Comparison of ENCODE assay signal across 29 cellular contexts in the genomic region with DNA sequence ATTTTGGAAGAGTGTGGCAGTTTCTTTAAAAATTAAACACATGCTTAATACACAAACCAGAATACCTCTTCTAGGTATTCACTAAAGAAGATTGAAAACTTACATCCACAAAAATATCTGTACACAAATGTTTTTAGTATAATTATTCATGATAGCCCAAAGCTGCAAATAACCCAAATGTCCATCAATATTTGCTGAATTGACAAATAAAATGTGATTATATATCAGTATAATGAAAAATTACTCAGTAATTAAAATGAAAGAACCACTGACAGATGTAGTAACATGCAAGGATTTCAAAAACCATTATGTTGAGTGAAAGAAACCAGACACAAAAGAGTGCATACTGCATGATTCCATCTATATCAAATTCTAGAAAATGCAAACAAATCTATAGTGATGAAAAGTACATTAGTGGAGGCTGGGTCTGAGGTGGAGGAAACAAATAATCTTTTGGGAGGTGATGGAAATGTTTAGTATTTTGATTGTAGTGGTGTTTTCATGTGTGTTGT.
"Had no signal": no experiment of that assay in that cellular context is flagged by ENCODE, and none has a peak within 500 bp of the region (broad histone marks: within the 10 kb centered on the region; RNA-seq: fewer than 3 reads in every experiment).

No MANE protein-coding gene starts in this region.

- H3K4me3 ChIP-seq: coronary artery, dorsolateral prefrontal cortex, gastroesophageal sphincter, heart right ventricle had no signal

- FAIRE-seq: astrocyte, bronchial epithelial cell had no signal

- H3K27me3 ChIP-seq: brain microvascular endothelial cell, gastroesophageal sphincter, heart right ventricle had no signal

- H3K36me3 ChIP-seq: brain microvascular endothelial cell, gastroesophageal sphincter, heart right ventricle, WERI-Rb-1 had no signal

- DNase-seq: activated B cell treated with CpG ODN at 0.5 μM for 24 hours; activated CD4-positive, alpha-beta T cell treated with anti-CD3 and anti-CD28 coated beads for 48 hours; activated CD4-positive, alpha-beta T cell treated with anti-CD3 and anti-CD28 coated beads, Interleukin-2, amount 50 U/mL, for 1 hour; activated CD4-positive, alpha-beta T cell treated with anti-CD3 and anti-CD28 coated beads, Interleukin-2, amount 50 U/mL, for 48 hours; activated CD8-positive, alpha-beta memory T cell treated with anti-CD3 and anti-CD28 coated beads for 24 hours; activated CD8-positive, alpha-beta T cell treated with anti-CD3 and anti-CD28 coated beads for 36 hours; activated effector memory CD4-positive, alpha-beta T cell treated with Interleukin-2 at 50 U/mL for 16 hours; activated gamma-delta T cell treated with Interleukin-2 at 50 U/mL for 16 hours; activated naive CD4-positive, alpha-beta T cell treated with anti-CD3 and anti-CD28 coated beads, Interleukin-2, amount 50 U/mL, for 16 hours; activated naive CD4-positive, alpha-beta T cell treated with Interleukin-2 at 50 U/mL for 16 hours; activated T-cell treated with anti-CD3 and anti-CD28 coated beads, Interleukin-2, amount 50 U/mL, for 4 hours; amniotic stem cell; anterior cingulate cortex; brain microvascular endothelial cell; dorsolateral prefrontal cortex; effector memory CD4-positive, alpha-beta T cell; endodermal cell; foreskin fibroblast; heart right ventricle; T-helper 17 cell; T1000; WERI-Rb-1 had no signal

- H3K4me1 ChIP-seq: gastroesophageal sphincter, heart right ventricle had no signal

- H3K27ac ChIP-seq: brain microvascular endothelial cell, coronary artery, dorsolateral prefrontal cortex, gastroesophageal sphincter, heart right ventricle, WERI-Rb-1 had no signal

- ATAC-seq: activated CD4-positive, CD25-positive, alpha-beta regulatory T cell treated with anti-CD3 and anti-CD28 coated beads, Interleukin-2, amount 50 U/mL, for 24 hours; activated CD8-positive, alpha-beta T cell treated with anti-CD3 and anti-CD28 coated beads for 36 hours; activated T-cell treated with anti-CD3 and anti-CD28 coated beads, Interleukin-2, amount 50 U/mL, for 4 hours; activated T-helper 17 cell treated with anti-CD3 and anti-CD28 coated beads, Interleukin-2, amount 50 U/mL, for 72 hours; esophagus mucosa; gastroesophageal sphincter; heart right ventricle; T-helper 17 cell had no signal
